In the genomic region with DNA sequence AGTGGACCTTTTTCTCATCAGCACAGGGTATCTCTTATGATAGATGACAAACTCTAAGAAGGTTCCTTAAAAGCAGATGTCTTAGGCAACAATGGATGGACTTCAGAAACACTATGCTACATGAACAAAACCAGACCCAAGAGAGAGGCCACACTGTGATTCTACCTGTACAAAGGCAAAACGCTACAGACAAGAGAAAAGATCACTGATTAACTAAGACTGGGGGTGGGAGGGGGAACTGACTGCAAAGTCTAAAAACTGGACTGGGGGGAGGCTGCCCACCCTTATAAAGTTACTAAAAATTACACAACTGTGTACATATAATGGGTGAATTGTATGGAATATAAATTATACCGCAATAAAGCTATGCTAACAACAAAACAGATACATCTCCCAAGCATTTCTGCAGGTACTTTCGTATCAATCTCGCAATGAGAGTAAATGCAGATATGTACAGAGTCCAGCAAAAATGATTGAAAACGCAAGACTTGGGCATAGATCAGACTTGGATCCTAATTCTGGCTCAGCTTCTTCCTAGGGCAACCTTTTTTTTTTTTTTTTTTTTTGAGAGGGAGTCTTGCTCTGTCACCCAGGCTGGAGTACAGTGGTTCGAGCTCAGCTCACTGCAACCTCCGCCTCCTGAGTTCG, we compare ENCODE assay signal across 25 cellular contexts.
DNase-seq lines count a peak whose midpoint lies in the region; ATAC-seq, FAIRE-seq and TF ChIP-seq lines count a peak whose summit lies in the region.
"Had no signal": no experiment of that assay in that cellular context is flagged by ENCODE, and none has a peak within 500 bp of the region (broad histone marks: within the 10 kb centered on the region; RNA-seq: fewer than 3 reads in every experiment).

No MANE protein-coding gene starts in this region.

- peaks cover 98% of the 10 kb centered on the region for H3K79me2 ChIP-seq in endothelial cell of umbilical vein (ENCODE audit: control insufficient read depth, insufficient read depth, low read length)

- peak; percentile 61 for FAIRE-seq in endothelial cell of umbilical vein (lab: Jason Lieb, UNC)
- FAIRE-seq: GM12891, TTC549 had no signal

- peaks cover 6% of the 10 kb centered on the region for H4K20me1 ChIP-seq in endothelial cell of umbilical vein (replicated peaks; ENCODE audit: control insufficient read depth, extremely low read depth, insufficient read depth, low read length)

- TF ChIP-seq POLR2A in endothelial cell of umbilical vein (IDR thresholded peaks at IDR 0.05; ENCODE audit: low read depth, low read length), result no peak

- H3K4me3 Mint-ChIP-seq in natural killer cell, result no peak overlapping the region
- H3K4me3 Mint-ChIP-seq in natural killer cell treated with Interleukin-12 subunit alpha and Interleukin-12 subunit beta and Interleukin-15 and Interleukin-18, amount 100 ng/mL, for 72 hours, result no peak overlapping the region
- peak overlapping the region in 1 of 3 donors; percentile 92 for H3K4me3 Mint-ChIP-seq in T-cell
- no peak overlapping the region for H3K4me3 Mint-ChIP-seq in stimulated activated memory B cell treated with anti-CD40 and anti-IgM and Interleukin-4, amounts not matched to agents 10 μg/mL and 1 μg/mL and 100 μg/mL, for 72 hours

- no peaks in the 10 kb centered on the region for H3K9me1 ChIP-seq in endothelial cell of umbilical vein (replicated peaks; ENCODE audit: control insufficient read depth, extremely low read depth, insufficient read depth, low read length)

- POLR2A ChIA-PET in T-cell (lab: Charles Lee), result interaction anchor here (0.6 to 2.5 kb wide), 13 partner anchors 9 to 243 kb away, joined by 3 to 14 read pairs (median 4); partner anchors contain the start of genes CDNF (in 1 of the 2), HSPA14 (in 1 of the 2) and MSANTD7 (in 1 of the 2)
- POLR2A ChIA-PET in endothelial cell of umbilical vein (lab: Charles Lee), result no interaction called here

- dilution Hi-C loops in endothelial cell of umbilical vein (cut with MboI; ENCODE audit: extremely low pct_ligation_motif_present, low sequenced_read_pairs), result no loop called here

- peaks cover 18 to 19% of the 10 kb centered on the region in 2 experiments for H3K36me3 ChIP-seq in endothelial cell of umbilical vein (ENCODE audit: control insufficient read depth in 2 of 2, extremely low read depth in 1 of 2, insufficient read depth in 2 of 2, low read length in 2 of 2)
- H3K36me3 ChIP-seq in effector memory CD4-positive, alpha-beta T cell (ENCODE audit: control insufficient read depth, insufficient read depth, low read length), result peaks cover 33% of the 10 kb centered on the region
- H3K36me3 ChIP-seq: prostate gland, transverse colon had no signal

- H3K4me2 ChIP-seq in endothelial cell of umbilical vein (ENCODE audit: insufficient read depth, low read length), result no peak overlapping the region

- no TSS peak for BruUV-seq in endothelial cell of umbilical vein (replicated peaks; lab: Mats Ljungman, UMichigan)

- H3K4me1 Mint-ChIP-seq in natural killer cell (peaks cover 41 to 48% of the 10 kb centered on the region in 2 donors), T-cell (peaks cover 86 to 93% (median 91%) of the 10 kb centered on the region in 3 donors)
- peaks cover 44 to 54% of the 10 kb centered on the region in 2 donors for H3K4me1 Mint-ChIP-seq in natural killer cell treated with Interleukin-12 subunit alpha and Interleukin-12 subunit beta and Interleukin-15 and Interleukin-18, amount 100 ng/mL, for 72 hours (ENCODE audit: low read depth in 2 of 2)
- peaks cover 80% of the 10 kb centered on the region for H3K4me1 Mint-ChIP-seq in stimulated activated memory B cell treated with anti-CD40 and anti-IgM and Interleukin-4, amounts not matched to agents 10 μg/mL and 1 μg/mL and 100 μg/mL, for 72 hours

- H3K27me3 Mint-ChIP-seq in natural killer cell (ENCODE audit: low read depth in 2 of 2), result no peaks in the 10 kb centered on the region
- H3K27me3 Mint-ChIP-seq in natural killer cell treated with Interleukin-12 subunit alpha and Interleukin-12 subunit beta and Interleukin-15 and Interleukin-18, amount 100 ng/mL, for 72 hours, result no peaks in the 10 kb centered on the region
- no peaks in the 10 kb centered on the region for H3K27me3 Mint-ChIP-seq in T-cell
- no peaks in the 10 kb centered on the region for H3K27me3 Mint-ChIP-seq in stimulated activated memory B cell treated with anti-CD40 and anti-IgM and Interleukin-4, amounts not matched to agents 10 μg/mL and 1 μg/mL and 100 μg/mL, for 72 hours

- no peak overlapping the region for H2AFZ ChIP-seq in endothelial cell of umbilical vein (ENCODE audit: low read depth, low read length)

- H3K27ac Mint-ChIP-seq in natural killer cell (peak overlapping the region; percentile 73 to 74), T-cell (peak overlapping the region; percentile 10 to 70)
- peak overlapping the region in 1 of 2 donors; percentile 65 for H3K27ac Mint-ChIP-seq in natural killer cell treated with Interleukin-12 subunit alpha and Interleukin-12 subunit beta and Interleukin-15 and Interleukin-18, amount 100 ng/mL, for 72 hours
- H3K27ac Mint-ChIP-seq in stimulated activated memory B cell treated with anti-CD40 and anti-IgM and Interleukin-4, amounts not matched to agents 10 μg/mL and 1 μg/mL and 100 μg/mL, for 72 hours, result peak overlapping the region; percentile 55

- no peak overlapping the region for H3K9ac ChIP-seq in endothelial cell of umbilical vein (replicated peaks; ENCODE audit: extremely low read depth, insufficient read depth, low read length)

- H3K9me3 Mint-ChIP-seq in natural killer cell (no peaks in the 10 kb centered on the region), T-cell (no peaks in the 10 kb centered on the region)
- H3K9me3 Mint-ChIP-seq in natural killer cell treated with Interleukin-12 subunit alpha and Interleukin-12 subunit beta and Interleukin-15 and Interleukin-18, amount 100 ng/mL, for 72 hours, result no peaks in the 10 kb centered on the region
- H3K9me3 Mint-ChIP-seq in stimulated activated memory B cell treated with anti-CD40 and anti-IgM and Interleukin-4, amounts not matched to agents 10 μg/mL and 1 μg/mL and 100 μg/mL, for 72 hours, result no peaks in the 10 kb centered on the region

- peaks cover 4% of the 10 kb centered on the region for H3K4me1 ChIP-seq in endothelial cell of umbilical vein (ENCODE audit: control insufficient read depth, extremely low read depth, insufficient read depth, low read length)
- peaks cover 24% of the 10 kb centered on the region for H3K4me1 ChIP-seq in effector memory CD4-positive, alpha-beta T cell (ENCODE audit: control insufficient read depth, insufficient read depth, low read length, poor library complexity, severe bottlenecking)
- H3K4me1 ChIP-seq: HAP-1, prostate gland had no signal

- H3K36me3 Mint-ChIP-seq in natural killer cell, result peaks cover 6% of the 10 kb centered on the region
- H3K36me3 Mint-ChIP-seq in natural killer cell treated with Interleukin-12 subunit alpha and Interleukin-12 subunit beta and Interleukin-15 and Interleukin-18, amount 100 ng/mL, for 72 hours, result peaks cover 30% of the 10 kb centered on the region
- peaks cover 74% of the 10 kb centered on the region for H3K36me3 Mint-ChIP-seq in T-cell
- peaks cover 56% of the 10 kb centered on the region for H3K36me3 Mint-ChIP-seq in stimulated activated memory B cell treated with anti-CD40 and anti-IgM and Interleukin-4, amounts not matched to agents 10 μg/mL and 1 μg/mL and 100 μg/mL, for 72 hours

- intact Hi-C loops in natural killer cell (cut with micrococcal nuclease) (no loop called here), endothelial cell of umbilical vein (cut with micrococcal nuclease) (no loop called here)

- H3K4me3 ChIP-seq in endothelial cell of umbilical vein (replicated peaks in 1 of 3; ENCODE audit: insufficient read depth in 1 of 3, low read depth in 1 of 3, low read length in 3 of 3), result no peak overlapping the region
- H3K4me3 ChIP-seq in effector memory CD4-positive, alpha-beta T cell (ENCODE audit: insufficient read depth, low read depth, low read length, poor library complexity, severe bottlenecking), result no peak overlapping the region
- H3K4me3 ChIP-seq: dorsolateral prefrontal cortex, HAP-1, prostate gland, transverse colon had no signal

- H3K9me3 ChIP-seq in endothelial cell of umbilical vein (replicated peaks; ENCODE audit: control insufficient read depth, insufficient read depth, low read length), result no peaks in the 10 kb centered on the region
- H3K9me3 ChIP-seq in effector memory CD4-positive, alpha-beta T cell (ENCODE audit: control insufficient read depth, low read length), result no peaks in the 10 kb centered on the region
- H3K9me3 ChIP-seq: HAP-1, prostate gland, transverse colon had no signal

- DNase-seq in natural killer cell (no peak), T-cell (no peak), endothelial cell of umbilical vein (ENCODE audit: low read depth, low spot score) (no peak), NCI-H774 (lab: John Stamatoyannopoulos, UW) (no peak)
- DNase-seq in natural killer cell treated with Interleukin-12 subunit alpha and Interleukin-12 subunit beta and Interleukin-15 and Interleukin-18, amount 100 ng/mL, for 72 hours (ENCODE audit: low spot score), result no peak
- no peak for DNase-seq in effector memory CD4-positive, alpha-beta T cell
- DNase-seq: activated CD4-positive, CD25-positive, alpha-beta regulatory T cell treated with anti-CD3 and anti-CD28 coated beads, Interleukin-2, amount 50 U/mL, for 72 hours; cerebellar nuclear complex; COR-L47; DND-41; dorsolateral prefrontal cortex; glutamatergic neuron; kidney glomerular epithelial cell; NCI-H1092; NCI-H1930; NCI-H2227 treated with DMSO at 0.1 percent for 48 hours; NCI-H82; transverse colon had no signal

- ATAC-seq in natural killer cell (no peak), T-cell (replicated peaks in 1 of 4) (no peak), GM21367 (IDR thresholded peaks at IDR 0.05; ENCODE audit: unreplicated experiment) (no peak)
- no peak for ATAC-seq in natural killer cell treated with Interleukin-12 subunit alpha and Interleukin-12 subunit beta and Interleukin-15 and Interleukin-18, amount 100 ng/mL, for 72 hours
- no peak for ATAC-seq in stimulated activated memory B cell treated with anti-CD40 and anti-IgM and Interleukin-4, amounts not matched to agents 10 μg/mL and 1 μg/mL and 100 μg/mL, for 72 hours

- CTCF ChIA-PET in T-cell (lab: Charles Lee), result interaction anchor here (0.7 to 1.0 kb wide), 3 partner anchors 12 to 43 kb away, joined by 3 read pairs; no protein-coding TSS in a partner anchor
- CTCF ChIA-PET in endothelial cell of umbilical vein (lab: Charles Lee), result interaction anchor here (1.2 kb wide), 1 partner anchor 228 kb away, joined by 5 read pairs; no protein-coding TSS in a partner anchor

- no peak overlapping the region for H3K27ac ChIP-seq in endothelial cell of umbilical vein (ENCODE audit: insufficient read depth, low read depth, low read length)
- no peak overlapping the region for H3K27ac ChIP-seq in effector memory CD4-positive, alpha-beta T cell (ENCODE audit: insufficient read depth, low read length, poor library complexity, severe bottlenecking)
- H3K27ac ChIP-seq: epithelial cell of prostate, prostate gland, transverse colon had no signal

- H3K27me3 ChIP-seq in endothelial cell of umbilical vein (ENCODE audit: control insufficient read depth in 2 of 2, insufficient read depth in 2 of 2, low read length in 2 of 2), result no peaks in the 10 kb centered on the region
- H3K27me3 ChIP-seq in effector memory CD4-positive, alpha-beta T cell (replicated peaks; ENCODE audit: control insufficient read depth, insufficient read depth, low read length, poor library complexity, severe bottlenecking), result no peaks in the 10 kb centered on the region
- H3K27me3 ChIP-seq: dorsolateral prefrontal cortex, transverse colon had no signal

- TF ChIP-seq CTCF in natural killer cell (IDR thresholded peaks at IDR 0.05) (no peak), endothelial cell of umbilical vein (IDR thresholded peaks at IDR 0.05; ENCODE audit: extremely low read depth in 1 of 2, insufficient read depth in 1 of 2, low read depth in 1 of 2, low read length in 2 of 2) (no peak)
